In genomic region chr9:92846662-92847145, GRCh38 we compare ENCODE assay signal across 16 cellular contexts. TPM values are rescaled to one million over a fixed set of nuclear protein-coding genes. Genes with fewer than 3 reads are reported as not detected.
DNase-seq lines count a peak whose midpoint lies in the region; ATAC-seq and TF ChIP-seq lines count a peak whose summit lies in the region.
"Had no signal": no experiment of that assay in that cellular context is flagged by ENCODE, and none has a peak within 500 bp of the region (broad histone marks: within the 10 kb centered on the region; RNA-seq: fewer than 3 reads in every experiment).

No MANE protein-coding gene starts in this region.

- peak overlapping the region in 9 of 10 experiments; percentile 3 to 52 (median 18); a peak in 11 of 20 replicates for H3K4me3 ChIP-seq in BLaER1 treated with 17β-estradiol and CSF1 and Interleukin-3, amounts not matched to agents 10 nM and 100 nM
- peak overlapping the region; percentile 42 for H3K4me3 ChIP-seq in endodermal cell (ENCODE audit: low read length)
- H3K4me3 ChIP-seq: SJCRH30 had no signal

- no peaks in the 10 kb centered on the region for H3K4me1 ChIP-seq in BLaER1 treated with 17β-estradiol and CSF1 and Interleukin-3, amounts not matched to agents 10 nM and 100 nM
- no peaks in the 10 kb centered on the region for H3K4me1 ChIP-seq in endodermal cell (ENCODE audit: control insufficient read depth, insufficient read depth, low read length)
- H3K4me1 ChIP-seq: SJCRH30 had no signal

- no peaks in the 10 kb centered on the region for H3K4me1 Mint-ChIP-seq in endodermal cell
- H3K4me1 Mint-ChIP-seq: CD4-positive, alpha-beta memory T cell had no signal

- no peaks in the 10 kb centered on the region for H3K27me3 Mint-ChIP-seq in endodermal cell (ENCODE audit: insufficient read depth)
- H3K27me3 Mint-ChIP-seq: CD4-positive, alpha-beta memory T cell had no signal

- no peak overlapping the region for H3K4me2 ChIP-seq in BLaER1 treated with 17β-estradiol and CSF1 and Interleukin-3, amounts not matched to agents 10 nM and 100 nM

- no peak overlapping the region for H3K27ac ChIP-seq in BLaER1 treated with 17β-estradiol and CSF1 and Interleukin-3, amounts not matched to agents 10 nM and 100 nM
- no peak overlapping the region for H3K27ac ChIP-seq in endodermal cell (ENCODE audit: low read depth, low read length)
- H3K27ac ChIP-seq: RWPE1, SJCRH30 had no signal

- H3K27ac Mint-ChIP-seq in endodermal cell, result no peak overlapping the region
- H3K27ac Mint-ChIP-seq: CD4-positive, alpha-beta memory T cell had no signal

- CTCF ChIA-PET in HEK293T (lab: Yijun Ruan, JAX), result no interaction called here

- H3K9me3 Mint-ChIP-seq in endodermal cell, result peaks cover 84% of the 10 kb centered on the region

- no peaks in the 10 kb centered on the region for H4K20me1 ChIP-seq in BLaER1 treated with 17β-estradiol and CSF1 and Interleukin-3, amounts not matched to agents 10 nM and 100 nM

- TF ChIP-seq CTCF in endodermal cell (conservative IDR thresholded peaks at IDR 0.05), result no peak

- peaks cover 86% of the 10 kb centered on the region for H3K36me3 Mint-ChIP-seq in endodermal cell (ENCODE audit: low read depth)

- ATAC-seq in GM18511 (IDR thresholded peaks at IDR 0.05; ENCODE audit: unreplicated experiment), result no peak

- 100% methylated on average over 1 of the region's 1 CpG; no CpG with 5 or more reads in 1 of the 2 experiments for WGBS in endodermal cell (ENCODE audit: insufficient coverage in 1 of 2, insufficient read length in 1 of 2), 2 experiments

- H3K9ac ChIP-seq in BLaER1 treated with 17β-estradiol and CSF1 and Interleukin-3, amounts not matched to agents 10 nM and 100 nM, result no peak overlapping the region
- H3K9ac ChIP-seq in endodermal cell (ENCODE audit: extremely low read depth, low read length, poor library complexity, severe bottlenecking), result no peak overlapping the region

- H3K27me3 ChIP-seq in BLaER1 treated with 17β-estradiol and CSF1 and Interleukin-3, amounts not matched to agents 10 nM and 100 nM, result no peaks in the 10 kb centered on the region
- H3K27me3 ChIP-seq in endodermal cell (ENCODE audit: control insufficient read depth, insufficient read depth, low read length, poor library complexity, severe bottlenecking), result no peaks in the 10 kb centered on the region
- H3K27me3 ChIP-seq: SJCRH30 had no signal

- peak; percentile 3 for DNase-seq in M059J (ENCODE audit: low read depth)
- DNase-seq in endodermal cell, result no peak
- peak; percentile 1 for DNase-seq in myocyte (ENCODE audit: low read depth)
- no peak for DNase-seq in NCI-H2227 treated with DMSO at 0.1 percent for 48 hours (lab: John Stamatoyannopoulos, UW)
- no peak for DNase-seq in HEK293T (ENCODE audit: extremely low spot score)
- DNase-seq: GF-D8, IMR-90, NCI-H1436 treated with DMSO at 0.1 percent for 48 hours, NCI-H2081 treated with DMSO at 0.1 percent for 48 hours, NCI-H226, NCI-H526 treated with DMSO at 0.1 percent for 48 hours, SJCRH30 had no signal

- H3K4me3 Mint-ChIP-seq in endodermal cell, result no peak overlapping the region
- H3K4me3 Mint-ChIP-seq: CD4-positive, alpha-beta memory T cell had no signal

- H3K9me3 ChIP-seq in BLaER1 treated with 17β-estradiol and CSF1 and Interleukin-3, amounts not matched to agents 10 nM and 100 nM (replicated peaks in 1 of 11), result peaks cover 85 to 100% (median 93%) of the 10 kb centered on the region in 11 experiments
- peaks cover 87% of the 10 kb centered on the region for H3K9me3 ChIP-seq in endodermal cell (ENCODE audit: control insufficient read depth, low read length)

- POLR2A ChIA-PET in HEK293T (lab: Yijun Ruan, JAX), result no interaction called here

- peaks cover 77 to 98% (median 88%) of the 10 kb centered on the region in 11 experiments for H3K36me3 ChIP-seq in BLaER1 treated with 17β-estradiol and CSF1 and Interleukin-3, amounts not matched to agents 10 nM and 100 nM
- H3K36me3 ChIP-seq in endodermal cell (ENCODE audit: control insufficient read depth, insufficient read depth, low read length), result peaks cover 64% of the 10 kb centered on the region

TF ChIP-seq in HEK293T, 16 proteins besides CTCF, POLR2A, EP300 and RAD21:
- TF ChIP-seq ARNT (IDR thresholded peaks at IDR 0.05), result no peak
- no peak for TF ChIP-seq BHLHE40 (IDR thresholded peaks at IDR 0.05; ENCODE audit: borderline replicate concordance)
- TF ChIP-seq L3MBTL2 (conservative IDR thresholded peaks at IDR 0.05), result no peak
- TF ChIP-seq FOXM1 (IDR thresholded peaks at IDR 0.05; ENCODE audit: borderline replicate concordance), result no peak
- TF ChIP-seq HDGF (IDR thresholded peaks at IDR 0.05; ENCODE audit: borderline replicate concordance), result no peak
- no peak for TF ChIP-seq NFRKB (IDR thresholded peaks at IDR 0.05)
- no peak for TF ChIP-seq ELF4 (IDR thresholded peaks at IDR 0.05)
- TF ChIP-seq TARDBP (IDR thresholded peaks at IDR 0.05), result no peak
- TF ChIP-seq, protein P1, sequence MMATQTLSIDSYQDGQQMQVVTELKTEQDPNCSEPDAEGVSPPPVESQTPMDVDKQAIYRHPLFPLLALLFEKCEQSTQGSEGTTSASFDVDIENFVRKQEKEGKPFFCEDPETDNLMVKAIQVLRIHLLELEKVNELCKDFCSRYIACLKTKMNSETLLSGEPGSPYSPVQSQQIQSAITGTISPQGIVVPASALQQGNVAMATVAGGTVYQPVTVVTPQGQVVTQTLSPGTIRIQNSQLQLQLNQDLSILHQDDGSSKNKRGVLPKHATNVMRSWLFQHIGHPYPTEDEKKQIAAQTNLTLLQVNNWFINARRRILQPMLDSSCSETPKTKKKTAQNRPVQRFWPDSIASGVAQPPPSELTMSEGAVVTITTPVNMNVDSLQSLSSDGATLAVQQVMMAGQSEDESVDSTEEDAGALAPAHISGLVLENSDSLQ (IDR thresholded peaks at IDR 0.05), result no peak
- no peak for TF ChIP-seq ZNF384 (IDR thresholded peaks at IDR 0.05)
- TF ChIP-seq FOXA1 (IDR thresholded peaks at IDR 0.05), result no peak
- no peak for TF ChIP-seq SUZ12 (IDR thresholded peaks at IDR 0.05)
- TF ChIP-seq FOXK2 (IDR thresholded peaks at IDR 0.05), result no peak
- TF ChIP-seq LEF1 (IDR thresholded peaks at IDR 0.05; ENCODE audit: borderline replicate concordance), result no peak
- TF ChIP-seq CTBP1 (IDR thresholded peaks at IDR 0.05; ENCODE audit: borderline replicate concordance), result no peak

RNA-seq across cellular contexts. Expression of gene ZNF484, which starts 31.1 kb away (rescaled TPM):
- total RNA-seq in M059J (2014; rRNA removed; shearing (Covaris generic)), result 7.6 and 10.1 TPM in 2 replicates
- 10 to 100 TPM in 1 of 2 donors, 1 to 10 TPM in 1; 9.3 to 17.7 TPM for total RNA-seq in endodermal cell
- polyA plus RNA-seq in endodermal cell (2013, experiment 1 of 2), result 10.3 TPM
- polyA plus RNA-seq in endodermal cell (2013, experiment 2 of 2), result 12.3 TPM
- total RNA-seq in myocyte, result 12.5 and 13.4 TPM in 2 replicates
- polyA plus RNA-seq in myocyte (2012), result 1.7 TPM

Comparison
In these comparisons a context has a peak if more than half of its experiments do, and no peak if none do; other contexts are left out.
1. DNase-seq: peak in M059J (single experiment) and myocyte (single experiment); none in endodermal cell (single experiment), NCI-H2227 treated with DMSO at 0.1 percent for 48 hours (single experiment) and HEK293T (single experiment).